ENCODE assay signal across 17 cellular contexts in genomic region chr7:151330181-151330580, GRCh38. TPM values are rescaled to one million over a fixed set of nuclear protein-coding genes. Genes with fewer than 3 reads are reported as not detected.
DNase-seq lines count a peak whose midpoint lies in the region; ATAC-seq and TF ChIP-seq lines count a peak whose summit lies in the region.
"Had no signal": no experiment of that assay in that cellular context is flagged by ENCODE, and none has a peak within 500 bp of the region (broad histone marks: within the 10 kb centered on the region; RNA-seq: fewer than 3 reads in every experiment).

No MANE protein-coding gene starts in this region.

- no peaks in the 10 kb centered on the region for H3F3A ChIP-seq in GM23338 (replicated peaks; ENCODE audit: low read depth)

- no peaks in the 10 kb centered on the region for H3K27me3 ChIP-seq in GM23338 (ENCODE audit: insufficient read depth)
- H3K27me3 ChIP-seq: BLaER1 treated with 17β-estradiol and CSF1 and Interleukin-3, amounts not matched to agents 10 nM and 100 nM had no signal

- ATAC-seq in GM23338 = no peak
- ATAC-seq: A549; CD8-positive, alpha-beta T cell had no signal

- H3K79me2 ChIP-seq in GM23338 (replicated peaks; ENCODE audit: insufficient read depth) = no peaks in the 10 kb centered on the region

- H3K4me3 ChIP-seq in GM23338 = no peak overlapping the region
- H3K4me3 ChIP-seq in coronary artery = no peak overlapping the region
- H3K4me3 ChIP-seq: A549; BLaER1 treated with 17β-estradiol and CSF1 and Interleukin-3, amounts not matched to agents 10 nM and 100 nM had no signal

- no peak overlapping the region for H3K4me3 Mint-ChIP-seq in GM23338
- H3K4me3 Mint-ChIP-seq: B cell; CD4-positive, alpha-beta T cell; CD8-positive, alpha-beta T cell had no signal

- no peaks in the 10 kb centered on the region for H3K9me2 ChIP-seq in GM23338 (ENCODE audit: insufficient read depth)

- H2AFZ ChIP-seq in GM23338 = peak overlapping the region; percentile 59; the same call in 1 of the 2 replicates

- no peaks in the 10 kb centered on the region for H4K20me1 ChIP-seq in GM23338 (replicated peaks; ENCODE audit: insufficient read depth)
- H4K20me1 ChIP-seq: BLaER1 treated with 17β-estradiol and CSF1 and Interleukin-3, amounts not matched to agents 10 nM and 100 nM had no signal

- no peaks in the 10 kb centered on the region for H3K36me3 Mint-ChIP-seq in GM23338 (ENCODE audit: low read depth)
- H3K36me3 Mint-ChIP-seq: CD8-positive, alpha-beta T cell had no signal

- peaks cover 3% of the 10 kb centered on the region for H3K27me3 Mint-ChIP-seq in GM23338 (ENCODE audit: insufficient read depth, low read depth, poor library complexity)
- H3K27me3 Mint-ChIP-seq: CD4-positive, alpha-beta T cell had no signal

- H3K4me1 ChIP-seq in GM23338 (ENCODE audit: insufficient read depth) = peaks cover 5% of the 10 kb centered on the region
- H3K4me1 ChIP-seq: A549; BLaER1 treated with 17β-estradiol and CSF1 and Interleukin-3, amounts not matched to agents 10 nM and 100 nM; Caco-2 had no signal

- intact Hi-C loops in posterior vena cava (cut with DNase I) = no loop called here

- H3K27ac Mint-ChIP-seq in GM23338 = no peak overlapping the region
- H3K27ac Mint-ChIP-seq: B cell; CD4-positive, alpha-beta T cell; CD8-positive, alpha-beta T cell had no signal

- peaks cover 9% of the 10 kb centered on the region; the same call in 2 of the 3 replicates for H3K9me3 Mint-ChIP-seq in GM23338
- H3K9me3 Mint-ChIP-seq: CD4-positive, alpha-beta T cell; CD8-positive, alpha-beta T cell had no signal

- DNase-seq in GM23338 (ENCODE audit: low spot score) = no peak
- DNase-seq in coronary artery (ENCODE audit: low spot score) = peak; percentile 28
- DNase-seq in posterior vena cava (ENCODE audit: low spot score) = peak; percentile 2
- DNase-seq in activated gamma-delta T cell (lab: John Stamatoyannopoulos, UW) = no peak
- no peak for DNase-seq in middle frontal gyrus (ENCODE audit: extremely low spot score, low spot score)
- DNase-seq: AML-193; Caco-2; Calu3; CD4-positive, alpha-beta T cell; CD8-positive, alpha-beta T cell; DMS79 treated with DMSO at 0.1 percent for 48 hours; GF-D8 had no signal

- H3K4me1 Mint-ChIP-seq in GM23338 = peaks cover 19% of the 10 kb centered on the region
- H3K4me1 Mint-ChIP-seq: B cell had no signal

- TF ChIP-seq CTCF in GM23338 (conservative IDR thresholded peaks at IDR 0.05; ENCODE audit: low read depth in 2 of 2) (no peak), coronary artery (IDR thresholded peaks at IDR 0.05) (no peak)

- H3K27ac ChIP-seq in GM23338 (ENCODE audit: low read depth) = no peak overlapping the region
- no peak overlapping the region for H3K27ac ChIP-seq in coronary artery
- H3K27ac ChIP-seq: 22Rv1; A549; BLaER1 treated with 17β-estradiol and CSF1 and Interleukin-3, amounts not matched to agents 10 nM and 100 nM; C4-2B had no signal

- H3K36me3 ChIP-seq in GM23338 (ENCODE audit: insufficient read depth) = no peaks in the 10 kb centered on the region
- H3K36me3 ChIP-seq: BLaER1 treated with 17β-estradiol and CSF1 and Interleukin-3, amounts not matched to agents 10 nM and 100 nM had no signal

- no peak overlapping the region for H3K4me2 ChIP-seq in GM23338
- H3K4me2 ChIP-seq: A549; BLaER1 treated with 17β-estradiol and CSF1 and Interleukin-3, amounts not matched to agents 10 nM and 100 nM had no signal

TF ChIP-seq in GM23338, 12 proteins besides CTCF, POLR2A, EP300 and RAD21:
- TF ChIP-seq NANOG (IDR thresholded peaks at IDR 0.05; ENCODE audit: borderline replicate concordance) = no peak
- TF ChIP-seq CREB1 (CRISPR knock-in tag; IDR thresholded peaks at IDR 0.05; ENCODE audit: low read depth) = no peak
- TF ChIP-seq ETS1 (IDR thresholded peaks at IDR 0.05) = no peak
- TF ChIP-seq ZNF114 (CRISPR knock-in tag; IDR thresholded peaks at IDR 0.05) = no peak
- no peak for TF ChIP-seq EZH2 (IDR thresholded peaks at IDR 0.05; ENCODE audit: low read depth, unreplicated experiment)
- TF ChIP-seq JUNB (IDR thresholded peaks at IDR 0.05; ENCODE audit: unreplicated experiment) = no peak
- TF ChIP-seq POLR2AphosphoS5 (IDR thresholded peaks at IDR 0.05; ENCODE audit: low read depth) = no peak
- no peak for TF ChIP-seq ZNF462 (CRISPR knock-in tag; IDR thresholded peaks at IDR 0.05)
- TF ChIP-seq ZNF331 (CRISPR knock-in tag; IDR thresholded peaks at IDR 0.05; ENCODE audit: low read depth) = no peak
- no peak for TF ChIP-seq STAT1 (IDR thresholded peaks at IDR 0.05; ENCODE audit: unreplicated experiment)

RNA-seq across cellular contexts. Expression of gene NUB1, which starts 11.4 kb away (rescaled TPM):
- 31.8 and 32.4 TPM in 2 replicates for total RNA-seq in GM23338 (2014; rRNA removed; shearing (Covaris generic))
- 40.7 and 42.3 TPM in 2 replicates for polyA plus RNA-seq in GM23338 (2016; fragmentation: Nextera tagmentation; extraction: Ambion mirVana)
- total RNA-seq in posterior vena cava = 10 to 100 TPM; 33.0 to 37.9 TPM

Comparison
In these comparisons a context has a peak if more than half of its experiments do, and no peak if none do; other contexts are left out.
1. DNase-seq: peak in coronary artery (single experiment) and posterior vena cava (single experiment); none in GM23338 (single experiment), activated gamma-delta T cell (single experiment) and middle frontal gyrus (single experiment).